In genomic region chr7:15462721-15463389, GRCh38 we compare ENCODE assay signal across 19 cellular contexts.
DNase-seq lines count a peak whose midpoint lies in the region; ATAC-seq and TF ChIP-seq lines count a peak whose summit lies in the region.
"Had no signal": no experiment of that assay in that cellular context is flagged by ENCODE, and none has a peak within 500 bp of the region (broad histone marks: within the 10 kb centered on the region; RNA-seq: fewer than 3 reads in every experiment).

No MANE protein-coding gene starts in this region.

- TF ChIP-seq CTCF in heart right ventricle (IDR thresholded peaks at IDR 0.05) (no peak), RWPE2 (IDR thresholded peaks at IDR 0.05; ENCODE audit: poor library complexity, severe bottlenecking) (no peak), GM10266 (IDR thresholded peaks at IDR 0.05; ENCODE audit: control insufficient read depth, insufficient read depth, low read depth, missing control alignments) (no peak)

- ATAC-seq in heart right ventricle: no peak
- ATAC-seq in left cardiac atrium: no peak
- peak; percentile 46; the same call in 1 of the 3 replicates for ATAC-seq in RWPE2 (ENCODE audit: low read depth)

- H3K36me3 ChIP-seq in heart right ventricle (no peaks in the 10 kb centered on the region), RWPE2 (ENCODE audit: low read depth) (no peaks in the 10 kb centered on the region), subcutaneous abdominal adipose tissue (ENCODE audit: control insufficient read depth in 5 of 5, insufficient read depth in 5 of 5, low read length in 5 of 5) (no peaks in the 10 kb centered on the region)

- WGBS in heart right ventricle, 2 donors: 77 to 87% methylated on average over 2 of the region's 2 CpGs

- intact Hi-C loops in heart right ventricle (cut with DNase I): loop anchor here in 1 of 10 donors (5.0 kb wide), 1 partner anchor 224 kb away; the partner anchor contains the start of gene MEOX2
- intact Hi-C loops in left cardiac atrium (cut with DNase I): no loop called here

- H3K27ac ChIP-seq in heart right ventricle (peak overlapping the region in 9 of 10 donors; percentile 4 to 80 (median 61)), RWPE2 (ENCODE audit: poor library complexity, severe bottlenecking) (peak overlapping the region; percentile 41), epithelial cell of prostate (peak overlapping the region; percentile 13), subcutaneous abdominal adipose tissue (ENCODE audit: low read depth, low read length) (peak overlapping the region; percentile 13)
- H3K27ac ChIP-seq: 22Rv1, SK-N-MC had no signal

- H3K4me3 ChIP-seq in heart right ventricle (no peak overlapping the region), RWPE2 (ENCODE audit: severe bottlenecking) (no peak overlapping the region), subcutaneous abdominal adipose tissue (ENCODE audit: low read depth in 1 of 5, low read length in 5 of 5) (no peak overlapping the region)
- H3K4me3 ChIP-seq: SK-N-MC had no signal

- DNase-seq in heart right ventricle (no peak), left cardiac atrium (no peak), RWPE2 (ENCODE audit: low spot score) (no peak), epithelial cell of prostate (ENCODE audit: low read depth, low spot score) (no peak), glomerular visceral epithelial cell (ENCODE audit: extremely low spot score) (no peak), GM10266 (ENCODE audit: extremely low spot score) (no peak)
- DNase-seq in NK-92 treated with Interleukin-12 subunit alpha and Interleukin-12 subunit beta, amount 100 ng/mL, for 24 hours (lab: John Stamatoyannopoulos, UW): no peak
- DNase-seq: AML-193; Calu3; CD4-positive, CD25-positive, alpha-beta regulatory T cell; GDM1; H9; NCI-H1436 treated with DMSO at 0.1 percent for 48 hours; NCI-H2081; NCI-H345; NCI-H526 treated with DMSO at 0.1 percent for 48 hours had no signal

- H3K9ac ChIP-seq in subcutaneous abdominal adipose tissue (ENCODE audit: low read length in 5 of 5): no peak overlapping the region

- no peaks in the 10 kb centered on the region for H3K27me3 ChIP-seq in heart right ventricle
- H3K27me3 ChIP-seq in RWPE2 (ENCODE audit: insufficient read depth, poor library complexity, severe bottlenecking): no peaks in the 10 kb centered on the region
- H3K27me3 ChIP-seq in subcutaneous abdominal adipose tissue (ENCODE audit: control insufficient read depth in 5 of 5, insufficient read depth in 4 of 5, low read length in 5 of 5): no peaks in the 10 kb centered on the region

- H3K9me3 ChIP-seq in heart right ventricle: no peaks in the 10 kb centered on the region
- H3K9me3 ChIP-seq in RWPE2 (ENCODE audit: severe bottlenecking): no peaks in the 10 kb centered on the region
- no peaks in the 10 kb centered on the region for H3K9me3 ChIP-seq in subcutaneous abdominal adipose tissue (ENCODE audit: control insufficient read depth in 5 of 5, low read length in 5 of 5)

- H3K4me1 ChIP-seq in heart right ventricle (peaks cover 2 to 59% (median 24%) of the 10 kb centered on the region in 9 donors), RWPE2 (ENCODE audit: insufficient read depth, poor library complexity, severe bottlenecking) (peaks cover 25% of the 10 kb centered on the region), subcutaneous abdominal adipose tissue (ENCODE audit: control insufficient read depth in 5 of 5, insufficient read depth in 5 of 5, low read length in 5 of 5) (peaks cover 0 to 21% (median 11%) of the 10 kb centered on the region in 5 donors)
